ENCODE assay signal across 14 cellular contexts in the genomic region with DNA sequence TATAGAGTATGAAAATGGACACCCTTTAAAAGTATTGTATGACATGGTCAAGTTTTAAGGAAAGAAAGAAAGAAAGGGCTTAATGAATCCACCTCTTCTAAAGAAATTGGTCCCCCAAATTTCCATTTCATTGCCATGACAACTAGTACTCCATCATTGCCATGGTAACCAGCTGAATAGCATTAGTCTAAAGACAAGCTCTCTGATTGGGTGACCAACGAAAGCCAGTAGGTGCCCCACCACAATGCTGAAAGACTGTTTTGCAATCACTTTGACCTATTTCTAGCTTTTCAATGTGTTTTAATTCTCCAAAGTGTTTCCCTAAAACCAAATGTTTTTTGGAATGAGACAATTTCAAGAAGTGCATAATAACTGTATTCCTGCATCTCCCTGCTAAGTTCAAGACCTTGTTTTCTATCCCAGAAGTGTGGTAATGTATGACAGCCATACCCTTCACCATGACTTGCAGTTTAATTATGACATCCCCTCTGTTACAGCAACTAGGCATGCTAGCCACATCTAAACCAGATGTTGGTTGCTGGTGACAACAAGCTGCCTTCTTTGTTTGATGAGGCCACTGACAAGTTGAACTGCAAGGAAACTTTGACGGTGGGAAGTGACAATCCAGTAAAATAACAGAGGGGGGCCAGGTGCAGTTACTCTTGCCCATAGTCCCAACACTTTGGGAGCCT. TPM values are rescaled to one million over a fixed set of nuclear protein-coding genes. Genes with fewer than 3 reads are reported as not detected.
DNase-seq lines count a peak whose midpoint lies in the region; ATAC-seq and TF ChIP-seq lines count a peak whose summit lies in the region.
"Had no signal": no experiment of that assay in that cellular context is flagged by ENCODE, and none has a peak within 500 bp of the region (broad histone marks: within the 10 kb centered on the region; RNA-seq: fewer than 3 reads in every experiment).

No MANE protein-coding gene starts in this region.

- peak; percentile 39 for DNase-seq in Ammon's horn (ENCODE audit: low spot score)
- peak; percentile 70 for DNase-seq in Jurkat, Clone E6-1 (ENCODE audit: low read depth, low spot score)
- DNase-seq in amniotic epithelial cell (ENCODE audit: low read depth): peak; percentile 58
- DNase-seq in iPS-NIHi11 (ENCODE audit: low spot score): peak; percentile 65
- no peak for DNase-seq in medulla oblongata (ENCODE audit: extremely low spot score)
- DNase-seq in HEK293T (ENCODE audit: extremely low spot score): no peak
- DNase-seq: activated CD4-positive, alpha-beta memory T cell treated with anti-CD3 and anti-CD28 coated beads, Interleukin-2, amount 10 ng/mL, durations not matched to agents 7 days and 5 days; activated naive CD8-positive, alpha-beta T cell treated with anti-CD3 and anti-CD28 coated beads, Interleukin-2, amount 50 U/mL, for 24 hours; activated T-cell treated with anti-CD3 and anti-CD28 coated beads, Interleukin-2, amount 50 U/mL, for 72 hours; cerebellar nuclear complex; stomach had no signal

- POLR2A ChIA-PET in HEK293T (lab: Yijun Ruan, JAX): no interaction called here

- no peak overlapping the region for H3K4me3 ChIP-seq in Jurkat, Clone E6-1 (ENCODE audit: low read length)
- H3K4me3 ChIP-seq: stomach had no signal

- ATAC-seq in HG02885 (IDR thresholded peaks at IDR 0.05; ENCODE audit: poor library complexity, unreplicated experiment): no peak
- no peak for ATAC-seq in HG02571 (IDR thresholded peaks at IDR 0.05; ENCODE audit: unreplicated experiment)
- ATAC-seq: activated naive CD8-positive, alpha-beta T cell treated with anti-CD3 and anti-CD28 coated beads, Interleukin-2, amount 50 U/mL, for 24 hours; activated T-cell treated with anti-CD3 and anti-CD28 coated beads, Interleukin-2, amount 50 U/mL, for 72 hours; left lobe of liver had no signal

- CTCF ChIA-PET in HEK293T (lab: Yijun Ruan, JAX): interaction anchor here (1.0 kb wide), 1 partner anchor 81 kb away, joined by 3 read pairs; no protein-coding TSS in a partner anchor

TF ChIP-seq in HEK293T, 16 proteins besides CTCF, POLR2A, EP300 and RAD21:
- TF ChIP-seq LEF1 (IDR thresholded peaks at IDR 0.05; ENCODE audit: borderline replicate concordance): no peak
- TF ChIP-seq FOXK2 (IDR thresholded peaks at IDR 0.05): no peak
- no peak for TF ChIP-seq FOXA1 (IDR thresholded peaks at IDR 0.05)
- TF ChIP-seq BHLHE40 (IDR thresholded peaks at IDR 0.05; ENCODE audit: borderline replicate concordance): no peak
- TF ChIP-seq NFRKB (IDR thresholded peaks at IDR 0.05): no peak
- no peak for TF ChIP-seq ARNT (IDR thresholded peaks at IDR 0.05)
- TF ChIP-seq CTBP1 (IDR thresholded peaks at IDR 0.05; ENCODE audit: borderline replicate concordance): no peak
- no peak for TF ChIP-seq ZNF384 (IDR thresholded peaks at IDR 0.05)

RNA-seq across cellular contexts. Expression of a gene that starts 46.7 kb away (rescaled TPM):
- 8.1 TPM for polyA plus RNA-seq in Jurkat, Clone E6-1 (2012; ENCODE audit: insufficient read depth, insufficient read length)

Comparison
In these comparisons a context has a peak if more than half of its experiments do, and no peak if none do; other contexts are left out.
1. DNase-seq: peak in Ammon's horn (single experiment), Jurkat, Clone E6-1 (single experiment), amniotic epithelial cell (single experiment) and iPS-NIHi11 (single experiment); none in medulla oblongata (single experiment) and HEK293T (single experiment).